1 cellular context compared by ENCODE assay signal in the genomic region with DNA sequence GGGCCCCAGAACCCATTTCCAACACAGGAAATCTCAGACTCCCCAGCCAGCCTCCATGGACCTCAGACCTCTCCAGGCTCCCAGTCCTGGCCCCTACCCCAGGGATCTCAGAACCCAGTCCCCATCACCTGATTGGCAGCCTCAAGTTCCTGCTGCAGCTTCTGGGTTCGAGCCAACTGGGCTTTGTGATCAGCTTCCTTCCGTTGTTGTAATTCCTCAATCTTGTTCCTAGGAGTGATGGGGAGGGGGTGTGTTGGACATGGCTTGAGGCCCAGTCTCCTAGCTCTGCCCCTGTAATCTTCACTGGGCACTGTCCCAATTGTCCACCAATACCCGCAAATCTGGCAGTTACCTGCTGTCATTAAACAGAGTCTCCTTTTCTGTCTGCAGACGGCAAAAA.
TF ChIP-seq lines count a peak whose summit lies in the region.

No MANE protein-coding gene starts in this region.

TF ChIP-seq in endothelial cell of umbilical vein, 7 proteins besides CTCF, POLR2A, EP300 and RAD21:
- TF ChIP-seq GATA2 (IDR thresholded peaks at IDR 0.05; ENCODE audit: insufficient read depth, insufficient read length, low read depth, low read length) (no peak), POLR2AphosphoS5 (IDR thresholded peaks at IDR 0.05; ENCODE audit: insufficient read depth, low read depth, low read length) (no peak), EZH2 (IDR thresholded peaks at IDR 0.05; ENCODE audit: borderline replicate concordance, low read depth, low read length, severe bottlenecking) (no peak), MYC (IDR thresholded peaks at IDR 0.05; ENCODE audit: low read depth, low read length) (no peak), FOS (IDR thresholded peaks at IDR 0.05; ENCODE audit: borderline replicate concordance, insufficient read depth, low read length) (no peak), JUN (IDR thresholded peaks at IDR 0.05; ENCODE audit: borderline replicate concordance, insufficient read depth, insufficient read length, low read depth) (no peak)
- TF ChIP-seq, protein P1, sequence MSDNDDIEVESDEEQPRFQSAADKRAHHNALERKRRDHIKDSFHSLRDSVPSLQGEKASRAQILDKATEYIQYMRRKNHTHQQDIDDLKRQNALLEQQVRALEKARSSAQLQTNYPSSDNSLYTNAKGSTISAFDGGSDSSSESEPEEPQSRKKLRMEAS (IDR thresholded peaks at IDR 0.05; ENCODE audit: insufficient read depth, insufficient read length): no peak
TF ChIP-seq in endothelial cell of umbilical vein: peak in this region for 0.
